15 cellular contexts compared by ENCODE assay signal in genomic region chr9:93818795-93819472, GRCh38.
"Had no signal": no experiment of that assay in that cellular context is flagged by ENCODE, and none has a peak within 500 bp of the region (broad histone marks: within the 10 kb centered on the region; RNA-seq: fewer than 3 reads in every experiment).

No MANE protein-coding gene starts in this region.

- H3K9me3 ChIP-seq: body of pancreas, left lung, ovary, right lobe of liver, thoracic aorta had no signal

- H3K4me3 Mint-ChIP-seq: neural crest cell; stimulated activated effector memory CD8-positive, alpha-beta T cell treated with anti-CD3 and anti-CD28 coated beads, Interleukin-12 subunit alpha, Interleukin-12 subunit beta, amount 100 ng/mL, for 72 hours had no signal

- H3K4me1 Mint-ChIP-seq: stimulated activated effector memory CD8-positive, alpha-beta T cell treated with anti-CD3 and anti-CD28 coated beads, Interleukin-12 subunit alpha, Interleukin-12 subunit beta, amount 100 ng/mL, for 72 hours had no signal

- H3K4me1 ChIP-seq: body of pancreas, heart left ventricle, left lung, right lobe of liver had no signal

- DNase-seq: activated naive CD4-positive, alpha-beta T cell treated with Interleukin-2 at 50 U/mL for 16 hours; heart left ventricle; mammary epithelial cell; ovary; stimulated activated CD4-positive, alpha-beta T cell treated with anti-CD3 and anti-CD28 coated beads, Interleukin-4, amount 100 ng/mL, for 1 hour; T-helper 1 cell; T1000 had no signal

- H3K27ac Mint-ChIP-seq: stimulated activated effector memory CD8-positive, alpha-beta T cell treated with anti-CD3 and anti-CD28 coated beads, Interleukin-12 subunit alpha, Interleukin-12 subunit beta, amount 100 ng/mL, for 72 hours had no signal

- ATAC-seq: activated CD4-positive, CD25-positive, alpha-beta regulatory T cell treated with anti-CD3 and anti-CD28 coated beads, Interleukin-2, amount 50 U/mL, for 24 hours; body of pancreas; heart left ventricle; left lung; right lobe of liver; stimulated activated effector memory CD8-positive, alpha-beta T cell treated with anti-CD3 and anti-CD28 coated beads, Interleukin-12 subunit alpha, Interleukin-12 subunit beta, amount 100 ng/mL, for 72 hours had no signal

- H3K36me3 ChIP-seq: heart left ventricle, left lung, ovary, right lobe of liver, thoracic aorta had no signal

- H3K36me3 Mint-ChIP-seq: stimulated activated effector memory CD8-positive, alpha-beta T cell treated with anti-CD3 and anti-CD28 coated beads, Interleukin-12 subunit alpha, Interleukin-12 subunit beta, amount 100 ng/mL, for 72 hours had no signal

- H3K4me2 ChIP-seq: smooth muscle cell had no signal

- H3K27me3 ChIP-seq: body of pancreas, ovary, right lobe of liver had no signal

- H3K4me3 ChIP-seq: body of pancreas, heart left ventricle, left lung, ovary, right lobe of liver, smooth muscle cell, thoracic aorta had no signal

- H3K27ac ChIP-seq: body of pancreas, heart left ventricle, left lung, ovary, right lobe of liver, thoracic aorta had no signal

- H3K9me3 Mint-ChIP-seq: neural crest cell; stimulated activated effector memory CD8-positive, alpha-beta T cell treated with anti-CD3 and anti-CD28 coated beads, Interleukin-12 subunit alpha, Interleukin-12 subunit beta, amount 100 ng/mL, for 72 hours had no signal
